ENCODE assay signal across 20 cellular contexts in the genomic region with DNA sequence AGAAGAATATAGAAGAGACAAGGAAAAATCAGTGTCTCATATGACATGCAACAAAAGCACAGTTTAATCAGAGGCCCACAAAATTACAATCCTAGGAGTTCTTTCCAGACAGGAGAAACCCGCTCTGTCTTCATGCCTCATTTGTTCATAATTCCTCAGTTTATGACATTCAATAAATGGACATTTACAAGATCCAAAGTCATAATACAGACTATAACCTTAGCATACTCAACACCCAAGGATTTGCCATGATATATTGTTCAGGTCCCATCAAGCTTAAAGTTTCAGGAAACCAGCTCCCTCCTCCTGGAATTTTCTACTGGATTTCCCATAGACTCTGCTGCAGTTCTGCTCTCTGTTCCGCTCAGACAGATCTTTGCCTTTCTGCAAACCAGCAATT. TPM values are rescaled to one million over a fixed set of nuclear protein-coding genes. Genes with fewer than 3 reads are reported as not detected.
DNase-seq lines count a peak whose midpoint lies in the region; ATAC-seq, FAIRE-seq and TF ChIP-seq lines count a peak whose summit lies in the region.
"Had no signal": no experiment of that assay in that cellular context is flagged by ENCODE, and none has a peak within 500 bp of the region (broad histone marks: within the 10 kb centered on the region; RNA-seq: fewer than 3 reads in every experiment).

No MANE protein-coding gene starts in this region.

- DNase-seq in HEK293T (ENCODE audit: extremely low spot score) (no peak), K562 (ENCODE audit: extremely low read depth in 1 of 4, low spot score in 3 of 4) (no peak), mesothelial cell of epicardium (ENCODE audit: low spot score in 2 of 2, unreplicated experiment in 2 of 2) (no peak), gastrocnemius medialis (no peak), epidermal melanocyte (ENCODE audit: insufficient read length, low spot score) (no peak), SW 1271 (lab: John Stamatoyannopoulos, UW) (no peak)
- DNase-seq: BE2C; CD8-positive, alpha-beta T cell; COR-L47; DMS153; DND-41; GDM1 had no signal

- H3K4me3 ChIP-seq in K562 (no peak overlapping the region), gastrocnemius medialis (no peak overlapping the region)

- H3K36me3 ChIP-seq in K562 (ENCODE audit: control insufficient read depth, insufficient read depth, low read length): no peaks in the 10 kb centered on the region
- no peaks in the 10 kb centered on the region for H3K36me3 ChIP-seq in gastrocnemius medialis
- H3K36me3 ChIP-seq: BE2C had no signal

- intact Hi-C loops in K562 (cut with micrococcal nuclease): no loop called here
- intact Hi-C loops in gastrocnemius medialis (cut with DNase I; ENCODE audit: low total_unique reads): no loop called here

- TF ChIP-seq POLR2A in K562 (conservative IDR thresholded peaks at IDR 0.05) (no peak), gastrocnemius medialis (IDR thresholded peaks at IDR 0.05) (no peak)

- no peak for TF ChIP-seq CTCF in K562 (IDR thresholded peaks at IDR 0.05 in 2 of 3, conservative IDR thresholded peaks at IDR 0.05 in 1 of 3; ENCODE audit: insufficient read depth in 2 of 3, low read depth in 1 of 3, low read length in 3 of 3)
- TF ChIP-seq CTCF in mesothelial cell of epicardium (IDR thresholded peaks at IDR 0.05; ENCODE audit: unreplicated experiment): no peak
- no peak for TF ChIP-seq CTCF in gastrocnemius medialis (IDR thresholded peaks at IDR 0.05 in 4 of 5, conservative IDR thresholded peaks at IDR 0.05 in 1 of 5)

- TF ChIP-seq RAD21 in K562 (CRISPR knock-in tag; conservative IDR thresholded peaks at IDR 0.05 in 1 of 2, IDR thresholded peaks at IDR 0.05 in 1 of 2): no peak

- peaks cover 0 to 6% of the 10 kb centered on the region in 2 experiments; a peak in 2 of 5 replicates for H3K4me1 ChIP-seq in K562 (replicated peaks in 1 of 2; ENCODE audit: control insufficient read depth in 2 of 2, insufficient read depth in 2 of 2, low read length in 2 of 2)
- no peaks in the 10 kb centered on the region for H3K4me1 ChIP-seq in gastrocnemius medialis
- H3K4me1 ChIP-seq: BE2C had no signal

- H3K9me3 Mint-ChIP-seq in mesothelial cell of epicardium: peaks cover 3% of the 10 kb centered on the region

- peak overlapping the region; percentile 27 for H3K27ac Mint-ChIP-seq in mesothelial cell of epicardium
- H3K27ac Mint-ChIP-seq: CD8-positive, alpha-beta T cell had no signal

- 0 out of 2 replicates have a peak overlapping the region, but pooled peaks have one; percentile 84 for H2AFZ ChIP-seq in K562 (ENCODE audit: low read depth, low read length)

- no peak overlapping the region for H3K4me3 Mint-ChIP-seq in mesothelial cell of epicardium
- H3K4me3 Mint-ChIP-seq: CD8-positive, alpha-beta T cell had no signal

- no peaks in the 10 kb centered on the region for H4K20me1 ChIP-seq in K562 (replicated peaks; ENCODE audit: control insufficient read depth, insufficient read depth, low read length)

- H3K27ac ChIP-seq in K562 (ENCODE audit: extremely low read depth, low read depth, low read length) (no peak overlapping the region), gastrocnemius medialis (peak overlapping the region in 3 of 4 donors; percentile 36 to 61 (median 61))
- H3K27ac ChIP-seq: C4-2B, HL-60 had no signal

- H3K9me1 ChIP-seq in K562 (ENCODE audit: control insufficient read depth, insufficient read depth, low read length): no peaks in the 10 kb centered on the region

- H3K9ac ChIP-seq in K562 (ENCODE audit: insufficient read depth in 1 of 2, low read depth in 2 of 2, low read length in 2 of 2): no peak overlapping the region

- FAIRE-seq in K562 (lab: Jason Lieb, UNC): no peak
- FAIRE-seq: A204.1, D721Med, GM12892, H54 had no signal

- WGBS in K562 (ENCODE audit: insufficient coverage, low coverage, missing lambda C conversion rate): 63% methylated on average over 2 of the region's 2 CpGs

- H3K27me3 Mint-ChIP-seq in mesothelial cell of epicardium (ENCODE audit: low read depth): peaks cover 6% of the 10 kb centered on the region

- no peaks in the 10 kb centered on the region for H3K27me3 ChIP-seq in K562 (ENCODE audit: control insufficient read depth in 2 of 2, insufficient read depth in 2 of 2, low read length in 2 of 2)
- no peaks in the 10 kb centered on the region for H3K27me3 ChIP-seq in gastrocnemius medialis
- H3K27me3 ChIP-seq: BE2C had no signal

- CTCF ChIA-PET in HEK293T (lab: Yijun Ruan, JAX): no interaction called here
- CTCF ChIA-PET in K562 (lab: Yijun Ruan, JAX; ENCODE audit: low intra/inter-chr PET ratio): no interaction called here

- no peaks in the 10 kb centered on the region for H3K36me3 Mint-ChIP-seq in mesothelial cell of epicardium
- H3K36me3 Mint-ChIP-seq: CD8-positive, alpha-beta T cell had no signal

- ATAC-seq in K562 (no peak), gastrocnemius medialis (no peak), GM21723 (IDR thresholded peaks at IDR 0.05; ENCODE audit: unreplicated experiment) (no peak)
- ATAC-seq: CD8-positive, alpha-beta T cell; HCT116 had no signal

- H3K79me2 ChIP-seq in K562 (ENCODE audit: control insufficient read depth, insufficient read depth, low read length): no peaks in the 10 kb centered on the region

- TF ChIP-seq EP300 in K562 (IDR thresholded peaks at IDR 0.05; ENCODE audit: low read length): no peak

- H3K9me3 ChIP-seq in K562 (replicated peaks; ENCODE audit: control insufficient read depth, insufficient read depth, low read depth, low read length) (no peaks in the 10 kb centered on the region), gastrocnemius medialis (no peaks in the 10 kb centered on the region)
- H3K9me3 ChIP-seq: BE2C had no signal

- in situ Hi-C loops in K562 (cut with MboI): no loop called here
- in situ Hi-C loops in gastrocnemius medialis (cut with MboI; ENCODE audit: low sequenced_read_pairs in 4 of 4): no loop called here

- peaks cover 4% of the 10 kb centered on the region for H3K4me1 Mint-ChIP-seq in mesothelial cell of epicardium

- POLR2A ChIA-PET in HEK293T (lab: Yijun Ruan, JAX) (no interaction called here), K562 (lab: Yijun Ruan, JAX) (interaction anchor here (0.6 kb wide), 1 partner anchor 296 kb away, joined by 4 read pairs; no protein-coding TSS in a partner anchor)

- no peak overlapping the region for H3K4me2 ChIP-seq in K562 (ENCODE audit: insufficient read depth, low read length)

- no TSS peak for BruUV-seq in K562 (replicated peaks; lab: Mats Ljungman, UMichigan)

TF ChIP-seq in HEK293T, 16 proteins besides CTCF, POLR2A, EP300 and RAD21:
- TF ChIP-seq FOXA1 (IDR thresholded peaks at IDR 0.05): no peak
- TF ChIP-seq, protein P1, sequence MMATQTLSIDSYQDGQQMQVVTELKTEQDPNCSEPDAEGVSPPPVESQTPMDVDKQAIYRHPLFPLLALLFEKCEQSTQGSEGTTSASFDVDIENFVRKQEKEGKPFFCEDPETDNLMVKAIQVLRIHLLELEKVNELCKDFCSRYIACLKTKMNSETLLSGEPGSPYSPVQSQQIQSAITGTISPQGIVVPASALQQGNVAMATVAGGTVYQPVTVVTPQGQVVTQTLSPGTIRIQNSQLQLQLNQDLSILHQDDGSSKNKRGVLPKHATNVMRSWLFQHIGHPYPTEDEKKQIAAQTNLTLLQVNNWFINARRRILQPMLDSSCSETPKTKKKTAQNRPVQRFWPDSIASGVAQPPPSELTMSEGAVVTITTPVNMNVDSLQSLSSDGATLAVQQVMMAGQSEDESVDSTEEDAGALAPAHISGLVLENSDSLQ (IDR thresholded peaks at IDR 0.05): 0 out of 2 replicates have a peak, but pooled peaks have one; percentile 4
TF ChIP-seq in HEK293T: peak in this region for 1.

TF ChIP-seq in K562, 482 proteins besides CTCF, POLR2A, EP300 and RAD21:
- TF ChIP-seq DNMT1 (IDR thresholded peaks at IDR 0.05) (no peak), POLR2G (IDR thresholded peaks at IDR 0.05; ENCODE audit: low read depth, low read length) (no peak), SETDB1 (IDR thresholded peaks at IDR 0.05; ENCODE audit: low read length) (no peak)

RNA-seq across cellular contexts. Expression of gene POMP, which starts 56.4 kb away (rescaled TPM):
- total RNA-seq in K562 (2011; cell fraction: chromatin; rRNA removed; ENCODE audit: low replicate concordance): 3.7 and 7.5 TPM in 2 replicates
- total RNA-seq in K562 (2011; cell fraction: nucleolus; rRNA removed): 5.0 and 5.7 TPM in 2 replicates
- 9.3 and 10.8 TPM in 2 replicates for total RNA-seq in K562 (2011; cell fraction: nucleoplasm; rRNA removed)
- total RNA-seq in K562 (2014; rRNA removed) (69.2 and 75.2 TPM in 2 replicates), K562 (2014; rRNA removed; fragmentation: Illumina TruSeq; extraction: Trizol) (143 and 170 TPM in 2 replicates), K562 (2015; rRNA removed; fragmentation: Illumina TruSeq; extraction: Trizol) (117 and 127 TPM in 2 replicates), K562 (2021) (116 and 120 TPM in 2 replicates), mesothelial cell of epicardium (49.6 to 50.5 TPM (median 49.7 TPM) in 3 replicates), gastrocnemius medialis (100 to 1,000 TPM; 162 to 188 (median 176) TPM)
- polyA plus RNA-seq in K562 (2011; rRNA removed) (74.5 and 114 TPM in 2 replicates), K562 (2014; fragmentation: Illumina TruSeq; extraction: Trizol) (117 and 126 TPM in 2 replicates), K562 (2014; fragmentation: Nextera tagmentation; extraction: Ambion mirVana) (100 to 1,000 TPM; 506 to 647 TPM), K562 (2014; rRNA removed) (118 and 126 TPM in 2 replicates)
- 13.9 and 38.6 TPM in 2 replicates for polyA plus RNA-seq in K562 (2011; cell fraction: cytosol; rRNA removed)
- polyA plus RNA-seq in K562 (2011; cell fraction: nucleus; rRNA removed): 11.1 and 18.2 TPM in 2 replicates
- 122 and 246 TPM in 2 replicates for polyA plus RNA-seq in K562 (2012)
- polyA minus RNA-seq in K562 (2011; rRNA and poly(A)+ RNA removed): 118 and 135 TPM in 2 replicates
- polyA minus RNA-seq in K562 (2011; cell fraction: cytosol; rRNA and poly(A)+ RNA removed): 27.0 and 34.8 TPM in 2 replicates
- polyA minus RNA-seq in K562 (2011; cell fraction: nucleus; rRNA and poly(A)+ RNA removed): 5.5 and 15.0 TPM in 2 replicates
